Comparison of ENCODE assay signal across 21 cellular contexts in the genomic region with DNA sequence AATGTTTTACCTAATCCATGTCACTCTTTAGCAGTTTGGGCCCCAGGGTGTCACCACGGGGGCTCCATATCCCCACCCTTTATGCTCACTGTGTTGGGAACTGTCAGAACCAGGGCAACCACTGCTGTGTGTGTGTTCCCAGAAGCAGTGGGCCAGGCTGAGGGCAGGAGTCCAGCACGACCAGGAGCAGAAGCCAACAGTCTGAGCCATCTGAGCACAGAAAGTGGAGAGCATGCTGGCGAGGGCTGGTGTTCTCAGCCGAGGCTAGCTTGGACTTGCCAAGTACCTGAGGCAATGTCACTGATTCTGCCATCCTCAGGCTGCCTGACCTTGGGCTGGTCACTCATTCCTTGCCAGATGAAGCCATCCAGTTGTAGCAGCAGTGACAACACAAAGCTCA.
DNase-seq lines count a peak whose midpoint lies in the region; ATAC-seq and TF ChIP-seq lines count a peak whose summit lies in the region.
"Had no signal": no experiment of that assay in that cellular context is flagged by ENCODE, and none has a peak within 500 bp of the region (broad histone marks: within the 10 kb centered on the region; RNA-seq: fewer than 3 reads in every experiment).

No MANE protein-coding gene starts in this region.

- DNase-seq in MG63 (peak; percentile 29), dorsolateral prefrontal cortex (peak in 7 of 10 donors; percentile 11 to 92 (median 49)), right cardiac atrium (peak; percentile 41 to 76 (median 60)), sciatic nerve (ENCODE audit: low spot score) (no peak), omental fat pad (ENCODE audit: low spot score) (no peak), body of pancreas (no peak)
- no peak for DNase-seq in activated CD8-positive, alpha-beta T cell treated with anti-CD3 and anti-CD28 coated beads for 36 hours
- DNase-seq: activated effector memory CD4-positive, alpha-beta T cell treated with anti-CD3 and anti-CD28 coated beads, Interleukin-2, amount 50 U/mL, for 16 hours; activated naive CD8-positive, alpha-beta T cell treated with anti-CD3 and anti-CD28 coated beads, Interleukin-2, amount 50 U/mL, for 24 hours; CD4-positive, alpha-beta T cell; dermis blood vessel endothelial cell; DMS 273 treated with DMSO at 0.1 percent for 48 hours; H7; IMR-90; lower lobe of right lung; NCI-H1417 treated with DMSO at 0.1 percent for 48 hours; NCI-H524; right lobe of liver; stimulated activated CD8-positive, alpha-beta memory T cell treated with anti-CD3 and anti-CD28 coated beads, Interleukin-4, amount 100 ng/mL, for 48 hours had no signal

- H3K27me3 Mint-ChIP-seq in activated CD8-positive, alpha-beta T cell treated with anti-CD3 and anti-CD28 coated beads for 36 hours: no peaks in the 10 kb centered on the region
- H3K27me3 Mint-ChIP-seq: activated naive CD8-positive, alpha-beta T cell treated with anti-CD3 and anti-CD28 coated beads, Interleukin-2, amount 50 U/mL, for 24 hours; CD4-positive, alpha-beta T cell had no signal

- peaks cover 1% of the 10 kb centered on the region for H3K9me3 Mint-ChIP-seq in activated CD8-positive, alpha-beta T cell treated with anti-CD3 and anti-CD28 coated beads for 36 hours
- H3K9me3 Mint-ChIP-seq: activated naive CD8-positive, alpha-beta T cell treated with anti-CD3 and anti-CD28 coated beads, Interleukin-2, amount 50 U/mL, for 24 hours; CD4-positive, alpha-beta T cell; T-helper 2 cell treated with Interferon-gamma antibody and Interleukin-4, amounts not matched to agents 5 μg/mL and 100 μg/mL, for 36 hours had no signal

- intact Hi-C loops in dorsolateral prefrontal cortex (cut with DNase I): no loop called here
- intact Hi-C loops in right cardiac atrium (cut with DNase I): no loop called here
- intact Hi-C loops in sciatic nerve (cut with DNase I): no loop called here
- intact Hi-C loops in activated CD8-positive, alpha-beta T cell treated with anti-CD3 and anti-CD28 coated beads for 36 hours (cut with micrococcal nuclease): no loop called here
- intact Hi-C loops in body of pancreas (cut with DNase I): no loop called here

- no peak overlapping the region for H3K4me3 Mint-ChIP-seq in activated CD8-positive, alpha-beta T cell treated with anti-CD3 and anti-CD28 coated beads for 36 hours
- H3K4me3 Mint-ChIP-seq: activated naive CD8-positive, alpha-beta T cell treated with anti-CD3 and anti-CD28 coated beads, Interleukin-2, amount 50 U/mL, for 24 hours; CD4-positive, alpha-beta T cell; T-helper 2 cell treated with Interferon-gamma antibody and Interleukin-4, amounts not matched to agents 5 μg/mL and 100 μg/mL, for 36 hours had no signal

- POLR2A ChIA-PET in activated CD8-positive, alpha-beta T cell treated with anti-CD3 and anti-CD28 coated beads for 36 hours (lab: Charles Lee): no interaction called here

- H3K36me3 ChIP-seq in MG63: no peaks in the 10 kb centered on the region
- no peaks in the 10 kb centered on the region for H3K36me3 ChIP-seq in body of pancreas (replicated peaks in 1 of 2; ENCODE audit: insufficient read depth in 1 of 2, low read depth in 2 of 2)
- H3K36me3 ChIP-seq: lower lobe of right lung, right lobe of liver had no signal

- ATAC-seq in right cardiac atrium (peak; percentile 63 to 75), sciatic nerve (peak; percentile 22), omental fat pad (ENCODE audit: low FRiP score) (no peak), body of pancreas (no peak)
- ATAC-seq in activated CD8-positive, alpha-beta T cell treated with anti-CD3 and anti-CD28 coated beads for 36 hours: no peak
- ATAC-seq: activated naive CD8-positive, alpha-beta T cell treated with anti-CD3 and anti-CD28 coated beads, Interleukin-2, amount 50 U/mL, for 24 hours; lower lobe of right lung; right lobe of liver had no signal

- H3K9me3 ChIP-seq in MG63: no peaks in the 10 kb centered on the region
- H3K9me3 ChIP-seq in right cardiac atrium (ENCODE audit: control insufficient read depth, low read length): no peaks in the 10 kb centered on the region
- H3K9me3 ChIP-seq in body of pancreas: no peaks in the 10 kb centered on the region
- H3K9me3 ChIP-seq: lower lobe of right lung, right lobe of liver had no signal

- H3K36me3 Mint-ChIP-seq in activated CD8-positive, alpha-beta T cell treated with anti-CD3 and anti-CD28 coated beads for 36 hours (ENCODE audit: low read depth): no peaks in the 10 kb centered on the region

- H3K4me3 ChIP-seq in MG63 (no peak overlapping the region), dorsolateral prefrontal cortex (no peak overlapping the region), right cardiac atrium (ENCODE audit: low read length) (no peak overlapping the region), body of pancreas (no peak overlapping the region)
- H3K4me3 ChIP-seq: lower lobe of right lung, right lobe of liver had no signal

- no peaks in the 10 kb centered on the region for H3K4me1 Mint-ChIP-seq in activated CD8-positive, alpha-beta T cell treated with anti-CD3 and anti-CD28 coated beads for 36 hours (ENCODE audit: low read depth)
- H3K4me1 Mint-ChIP-seq: activated naive CD8-positive, alpha-beta T cell treated with anti-CD3 and anti-CD28 coated beads, Interleukin-2, amount 50 U/mL, for 24 hours had no signal

- CTCF ChIA-PET in activated CD8-positive, alpha-beta T cell treated with anti-CD3 and anti-CD28 coated beads for 36 hours (lab: Charles Lee): no interaction called here

- TF ChIP-seq CTCF in dorsolateral prefrontal cortex (IDR thresholded peaks at IDR 0.05 in 54 of 56, conservative IDR thresholded peaks at IDR 0.05 in 2 of 56; ENCODE audit: low read depth in 1 of 56, partially characterized antibody in 56 of 56): no peak
- TF ChIP-seq CTCF in activated CD8-positive, alpha-beta T cell treated with anti-CD3 and anti-CD28 coated beads for 36 hours (IDR thresholded peaks at IDR 0.05): no peak
- no peak for TF ChIP-seq CTCF in omental fat pad (IDR thresholded peaks at IDR 0.05)
- no peak for TF ChIP-seq CTCF in body of pancreas (IDR thresholded peaks at IDR 0.05)

- no peak overlapping the region for H3K27ac Mint-ChIP-seq in activated CD8-positive, alpha-beta T cell treated with anti-CD3 and anti-CD28 coated beads for 36 hours
- H3K27ac Mint-ChIP-seq: activated naive CD8-positive, alpha-beta T cell treated with anti-CD3 and anti-CD28 coated beads, Interleukin-2, amount 50 U/mL, for 24 hours; CD4-positive, alpha-beta T cell; T-helper 2 cell treated with Interferon-gamma antibody and Interleukin-4, amounts not matched to agents 5 μg/mL and 100 μg/mL, for 36 hours had no signal

- H3K27ac ChIP-seq in dorsolateral prefrontal cortex (peak overlapping the region in 1 of 59 donors; percentile 43), right cardiac atrium (ENCODE audit: low read length) (no peak overlapping the region), body of pancreas (no peak overlapping the region)
- H3K27ac ChIP-seq: lower lobe of right lung, right lobe of liver, VCaP had no signal

- H3K27me3 ChIP-seq in MG63 (no peaks in the 10 kb centered on the region), dorsolateral prefrontal cortex (no peaks in the 10 kb centered on the region), right cardiac atrium (ENCODE audit: control insufficient read depth, insufficient read depth) (no peaks in the 10 kb centered on the region), body of pancreas (no peaks in the 10 kb centered on the region)
- H3K27me3 ChIP-seq: right lobe of liver had no signal

- 71% methylated on average over 4 of the region's 4 CpGs for WGBS in right cardiac atrium
- 42 to 53% methylated on average over 2 to 4 of the region's 4 CpGs for WGBS in body of pancreas, 2 donors

- no peaks in the 10 kb centered on the region for H3K4me1 ChIP-seq in right cardiac atrium (ENCODE audit: control insufficient read depth, insufficient read depth, low read length)
- no peaks in the 10 kb centered on the region for H3K4me1 ChIP-seq in body of pancreas
- H3K4me1 ChIP-seq: lower lobe of right lung, right lobe of liver had no signal

- TF ChIP-seq POLR2A in body of pancreas (IDR thresholded peaks at IDR 0.05): no peak

Comparison
In these comparisons a context has a peak if more than half of its experiments do, and no peak if none do; other contexts are left out.
1. DNase-seq: peak in MG63 (single experiment), dorsolateral prefrontal cortex (7 of 10) and right cardiac atrium (3 of 3); none in sciatic nerve (single experiment), activated CD8-positive, alpha-beta T cell treated with anti-CD3 and anti-CD28 coated beads for 36 hours (single experiment), omental fat pad (single experiment) and body of pancreas (0 of 4).
2. ATAC-seq: peak in right cardiac atrium (2 of 2) and sciatic nerve (single experiment); none in activated CD8-positive, alpha-beta T cell treated with anti-CD3 and anti-CD28 coated beads for 36 hours (single experiment), omental fat pad (single experiment) and body of pancreas (single experiment).